ENCODE assay signal across 8 cellular contexts in the genomic region with DNA sequence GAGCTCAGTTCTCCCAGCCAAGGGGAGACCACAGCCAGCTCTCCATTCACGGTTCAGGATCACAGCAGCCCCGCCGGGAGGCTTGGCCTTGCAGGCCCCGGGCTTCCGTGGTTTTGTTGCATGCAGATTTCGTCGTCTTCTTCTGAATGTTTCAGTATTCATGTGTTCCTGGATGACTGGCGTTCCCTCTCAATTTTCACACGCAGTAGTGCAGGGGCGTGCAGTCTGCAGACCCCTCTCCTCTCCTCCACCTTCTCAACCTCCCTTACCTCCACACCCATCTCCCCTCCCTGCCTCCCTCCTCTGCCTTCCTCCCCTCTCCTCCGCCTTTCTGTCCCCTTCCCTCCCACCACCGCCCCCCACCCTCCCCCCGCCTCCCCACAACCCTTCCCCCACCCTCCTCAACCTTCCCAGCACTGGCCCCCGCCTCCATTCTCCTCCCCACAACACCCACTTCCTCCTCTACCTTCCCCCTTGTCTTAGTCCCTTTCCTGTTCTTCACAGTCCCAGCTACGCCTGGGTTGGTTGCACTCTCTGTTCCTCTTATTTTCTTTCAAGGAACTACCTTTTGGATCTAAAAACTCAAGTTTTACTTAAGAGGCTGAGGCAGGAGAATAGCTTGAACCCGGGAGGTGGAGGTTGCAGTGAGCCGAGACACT. TPM values are rescaled to one million over a fixed set of nuclear protein-coding genes. Genes with fewer than 3 reads are reported as not detected.
DNase-seq lines count a peak whose midpoint lies in the region; ATAC-seq lines count a peak whose summit lies in the region.

No MANE protein-coding gene starts in this region.

- no peaks in the 10 kb centered on the region for H3K79me2 ChIP-seq in ACC112 (ENCODE audit: control insufficient read depth, insufficient read depth, low read length, unreplicated experiment)
- H3K79me2 ChIP-seq in trophoblast cell (ENCODE audit: control insufficient read depth, insufficient read depth, low read length, poor library complexity), result no peaks in the 10 kb centered on the region

- no peak overlapping the region for H3K18ac ChIP-seq in trophoblast cell (ENCODE audit: low read length)

- WGBS in trophoblast cell (ENCODE audit: extremely low coverage, insufficient coverage, insufficient read length), result no CpG with 5 or more reads among the region's 17 CpGs

- H3K4me3 ChIP-seq in ACC112 (ENCODE audit: low read depth, low read length), result no peak overlapping the region
- no peak overlapping the region for H3K4me3 ChIP-seq in trophoblast cell (ENCODE audit: low read depth, low read length)

- no peak overlapping the region for H3K23ac ChIP-seq in trophoblast cell (ENCODE audit: low read length)

- no peak overlapping the region for H2AK5ac ChIP-seq in trophoblast cell (ENCODE audit: low read length)

- H3K27ac ChIP-seq in ACC112 (ENCODE audit: low read depth, low read length) (peak overlapping the region; percentile 35; the same call in 1 of the 2 replicates), trophoblast cell (ENCODE audit: low read depth, low read length) (no peak overlapping the region)

- H3K9me3 Mint-ChIP-seq in T-helper 1 cell treated with Interleukin-12 subunit alpha and Interleukin-12 subunit beta and Interleukin-4 antibody, amounts not matched to agents 30 μg/mL and 1 μg/mL, for 36 hours, result no peaks in the 10 kb centered on the region
- no peaks in the 10 kb centered on the region for H3K9me3 Mint-ChIP-seq in stimulated activated naive CD8-positive, alpha-beta T cell treated with anti-CD3 and anti-CD28 coated beads, Interleukin-15, amount 100 ng/mL, for 72 hours

- H3K4me1 Mint-ChIP-seq in T-helper 1 cell treated with Interleukin-12 subunit alpha and Interleukin-12 subunit beta and Interleukin-4 antibody, amounts not matched to agents 30 μg/mL and 1 μg/mL, for 36 hours (ENCODE audit: low read depth), result peaks cover 41% of the 10 kb centered on the region
- H3K4me1 Mint-ChIP-seq in stimulated activated naive CD8-positive, alpha-beta T cell treated with anti-CD3 and anti-CD28 coated beads, Interleukin-15, amount 100 ng/mL, for 72 hours, result peaks cover 51% of the 10 kb centered on the region

- no peaks in the 10 kb centered on the region for H3K27me3 Mint-ChIP-seq in T-helper 1 cell treated with Interleukin-12 subunit alpha and Interleukin-12 subunit beta and Interleukin-4 antibody, amounts not matched to agents 30 μg/mL and 1 μg/mL, for 36 hours (ENCODE audit: low read depth)
- no peaks in the 10 kb centered on the region for H3K27me3 Mint-ChIP-seq in stimulated activated naive CD8-positive, alpha-beta T cell treated with anti-CD3 and anti-CD28 coated beads, Interleukin-15, amount 100 ng/mL, for 72 hours

- DNase-seq in globus pallidus (ENCODE audit: low spot score) (peak; percentile 57), AG20443 (ENCODE audit: low spot score) (no peak), trophoblast cell (no peak)
- DNase-seq in stimulated activated naive CD8-positive, alpha-beta T cell treated with anti-CD3 and anti-CD28 coated beads, Interleukin-15, amount 100 ng/mL, for 72 hours, result peak in 1 of 2 donors; percentile 75

- ATAC-seq in GM21619 (IDR thresholded peaks at IDR 0.05; ENCODE audit: unreplicated experiment) (peak; percentile 40), HG02623 (IDR thresholded peaks at IDR 0.05; ENCODE audit: unreplicated experiment) (no peak)
- ATAC-seq in stimulated activated naive CD8-positive, alpha-beta T cell treated with anti-CD3 and anti-CD28 coated beads, Interleukin-15, amount 100 ng/mL, for 72 hours, result peak; percentile 53

- no peak overlapping the region for H4K12ac ChIP-seq in trophoblast cell (ENCODE audit: low read depth, low read length)

- no peak overlapping the region for H3K4me2 ChIP-seq in trophoblast cell (ENCODE audit: low read length)

- H3K9me3 ChIP-seq in trophoblast cell (ENCODE audit: insufficient read depth, low read depth, low read length), result no peaks in the 10 kb centered on the region

- H3K27me3 ChIP-seq in ACC112 (ENCODE audit: insufficient read depth, low read length) (0 out of 2 replicates have a peak, but pooled peaks cover 6% of the 10 kb centered on the region), trophoblast cell (ENCODE audit: insufficient read depth, low read length) (no peaks in the 10 kb centered on the region)

- H4K91ac ChIP-seq in trophoblast cell (ENCODE audit: low read depth, low read length), result no peak overlapping the region

- no peak overlapping the region for H2AFZ ChIP-seq in ACC112 (ENCODE audit: low read length, unreplicated experiment)
- no peak overlapping the region for H2AFZ ChIP-seq in trophoblast cell (ENCODE audit: insufficient read depth, low read length, poor library complexity)

- no peak overlapping the region for H3K9ac ChIP-seq in trophoblast cell (ENCODE audit: low read length)

- no peak overlapping the region for H2BK5ac ChIP-seq in trophoblast cell (ENCODE audit: low read depth, low read length, poor library complexity)

- H2BK12ac ChIP-seq in trophoblast cell (ENCODE audit: low read length), result no peak overlapping the region

- H3K4me1 ChIP-seq in ACC112 (ENCODE audit: control insufficient read depth, insufficient read depth, low read length, unreplicated experiment) (peaks cover 13% of the 10 kb centered on the region), trophoblast cell (ENCODE audit: control insufficient read depth in 1 of 2, insufficient read depth in 2 of 2, low read length in 2 of 2) (peaks cover 10 to 21% of the 10 kb centered on the region in 2 experiments)

- no peak overlapping the region for H4K8ac ChIP-seq in trophoblast cell (ENCODE audit: low read depth, low read length)

- H3K4me3 Mint-ChIP-seq in T-helper 1 cell treated with Interleukin-12 subunit alpha and Interleukin-12 subunit beta and Interleukin-4 antibody, amounts not matched to agents 30 μg/mL and 1 μg/mL, for 36 hours, result peak overlapping the region; percentile 81
- peak overlapping the region; percentile 83 to 95 for H3K4me3 Mint-ChIP-seq in stimulated activated naive CD8-positive, alpha-beta T cell treated with anti-CD3 and anti-CD28 coated beads, Interleukin-15, amount 100 ng/mL, for 72 hours

- H3K27ac Mint-ChIP-seq in T-helper 1 cell treated with Interleukin-12 subunit alpha and Interleukin-12 subunit beta and Interleukin-4 antibody, amounts not matched to agents 30 μg/mL and 1 μg/mL, for 36 hours, result peak overlapping the region; percentile 99
- peak overlapping the region; percentile 97 to 100 for H3K27ac Mint-ChIP-seq in stimulated activated naive CD8-positive, alpha-beta T cell treated with anti-CD3 and anti-CD28 coated beads, Interleukin-15, amount 100 ng/mL, for 72 hours

- no peak overlapping the region for H2BK120ac ChIP-seq in trophoblast cell (ENCODE audit: insufficient read depth, low read length, poor library complexity)

- H3K79me1 ChIP-seq in trophoblast cell (ENCODE audit: low read length), result peaks cover 17% of the 10 kb centered on the region

- H3K36me3 ChIP-seq in ACC112 (ENCODE audit: insufficient read depth, low read length) (no peaks in the 10 kb centered on the region), trophoblast cell (ENCODE audit: control insufficient read depth in 1 of 2, insufficient read depth in 2 of 2, low read length in 2 of 2) (no peaks in the 10 kb centered on the region)

- H3K14ac ChIP-seq in trophoblast cell (ENCODE audit: low read length), result no peak overlapping the region

- H3K4ac ChIP-seq in trophoblast cell (ENCODE audit: low read depth, low read length), result no peak overlapping the region

- H3K36me3 Mint-ChIP-seq in T-helper 1 cell treated with Interleukin-12 subunit alpha and Interleukin-12 subunit beta and Interleukin-4 antibody, amounts not matched to agents 30 μg/mL and 1 μg/mL, for 36 hours (ENCODE audit: low read depth), result no peaks in the 10 kb centered on the region

RNA-seq across cellular contexts. Expression of a gene that starts 8.4 kb away (rescaled TPM):
- 124 and 145 TPM in 2 replicates for polyA plus RNA-seq in trophoblast cell (2013)
